21 cellular contexts compared by ENCODE assay signal in genomic region chr3:12946134-12946533, GRCh38.
DNase-seq lines count a peak whose midpoint lies in the region; ATAC-seq and TF ChIP-seq lines count a peak whose summit lies in the region.
"Had no signal": no experiment of that assay in that cellular context is flagged by ENCODE, and none has a peak within 500 bp of the region (broad histone marks: within the 10 kb centered on the region; RNA-seq: fewer than 3 reads in every experiment).

No MANE protein-coding gene starts in this region.

- H3K27me3 Mint-ChIP-seq in naive thymus-derived CD4-positive, alpha-beta T cell, result no peaks in the 10 kb centered on the region
- H3K27me3 Mint-ChIP-seq: IgD-negative memory B cell had no signal

- no peaks in the 10 kb centered on the region for H3K9me3 Mint-ChIP-seq in naive thymus-derived CD4-positive, alpha-beta T cell
- H3K9me3 Mint-ChIP-seq: IgD-negative memory B cell had no signal

- ATAC-seq in left cardiac atrium (no peak), aorta (ENCODE audit: low FRiP score) (no peak)
- no peak for ATAC-seq in naive thymus-derived CD4-positive, alpha-beta T cell
- ATAC-seq: A549, left lobe of liver had no signal

- TF ChIP-seq CTCF in cardiac muscle cell (IDR thresholded peaks at IDR 0.05; ENCODE audit: low read depth, low read length) (no peak), coronary artery (IDR thresholded peaks at IDR 0.05) (no peak)

- intact Hi-C loops in left cardiac atrium (cut with DNase I) (loop anchor here in 1 of 2 donors (5.0 kb wide), 1 partner anchor 36 kb away; no protein-coding TSS in a partner anchor), aorta (cut with DNase I) (no loop called here)
- intact Hi-C loops in naive thymus-derived CD4-positive, alpha-beta T cell (cut with micrococcal nuclease), result no loop called here

- H3K9me3 ChIP-seq in cardiac muscle cell (ENCODE audit: low read depth) (no peaks in the 10 kb centered on the region), aorta (ENCODE audit: control insufficient read depth, low read length) (no peaks in the 10 kb centered on the region), MG63 (no peaks in the 10 kb centered on the region)
- no peaks in the 10 kb centered on the region for H3K9me3 ChIP-seq in naive thymus-derived CD4-positive, alpha-beta T cell (ENCODE audit: control insufficient read depth in 2 of 3, low read length in 3 of 3)
- H3K9me3 ChIP-seq: A549, adrenal gland had no signal

- 45 to 46% methylated on average over 6 of the region's 6 CpGs for WGBS in aorta, 2 donors

- peaks cover 37% of the 10 kb centered on the region for H3K4me1 ChIP-seq in cardiac muscle cell (ENCODE audit: low read depth)
- peaks cover 19 to 29% of the 10 kb centered on the region in 2 donors for H3K4me1 ChIP-seq in naive thymus-derived CD4-positive, alpha-beta T cell (ENCODE audit: control insufficient read depth in 2 of 2, insufficient read depth in 2 of 2, low read length in 2 of 2)
- H3K4me1 ChIP-seq in aorta (ENCODE audit: control insufficient read depth in 1 of 2, insufficient read depth in 2 of 2, low read length in 2 of 2), result peaks cover 5 to 10% of the 10 kb centered on the region in 2 donors

- H3K27ac ChIP-seq in cardiac muscle cell (peak overlapping the region; percentile 78), coronary artery (peak overlapping the region; percentile 66 to 76), aorta (ENCODE audit: low read depth in 1 of 2, low read length in 2 of 2) (peak overlapping the region; percentile 24 to 43)
- no peak overlapping the region for H3K27ac ChIP-seq in naive thymus-derived CD4-positive, alpha-beta T cell (ENCODE audit: low read depth, low read length)
- H3K27ac ChIP-seq: A549 had no signal

- H3K27me3 ChIP-seq in cardiac muscle cell (no peaks in the 10 kb centered on the region), aorta (ENCODE audit: control insufficient read depth in 1 of 2, insufficient read depth in 2 of 2, low read length in 1 of 2) (no peaks in the 10 kb centered on the region), MG63 (no peaks in the 10 kb centered on the region)
- H3K27me3 ChIP-seq in naive thymus-derived CD4-positive, alpha-beta T cell (ENCODE audit: control insufficient read depth in 2 of 2, insufficient read depth in 2 of 2, low read length in 2 of 2), result no peaks in the 10 kb centered on the region
- H3K27me3 ChIP-seq: adrenal gland had no signal

- no peak for DNase-seq in cardiac muscle cell (ENCODE audit: low read depth in 1 of 2, low spot score in 1 of 2)
- no peak for DNase-seq in left cardiac atrium
- DNase-seq in coronary artery (ENCODE audit: low spot score), result no peak
- DNase-seq in naive thymus-derived CD4-positive, alpha-beta T cell, result no peak
- no peak for DNase-seq in aorta
- DNase-seq in DMS53 (lab: John Stamatoyannopoulos, UW), result no peak
- DNase-seq in MG63, result no peak
- no peak for DNase-seq in iPS-NIHi11 (ENCODE audit: low spot score)
- DNase-seq: activated CD4-positive, alpha-beta T cell treated with anti-CD3 and anti-CD28 coated beads for 48 hours; activated effector memory CD4-positive, alpha-beta T cell treated with anti-CD3 and anti-CD28 coated beads, Interleukin-2, amount 50 U/mL, for 16 hours; central memory CD4-positive, alpha-beta T cell; effector CD4-positive, alpha-beta T cell; midbrain; MM.1S; NCI-H146; NCI-H2171 treated with DMSO at 0.1 percent for 48 hours; stimulated activated CD4-positive, alpha-beta T cell treated with anti-CD3 and anti-CD28 coated beads, Interleukin-4, amount 100 ng/mL, for 24 hours had no signal

- H3K36me3 ChIP-seq in cardiac muscle cell (no peaks in the 10 kb centered on the region), aorta (ENCODE audit: control insufficient read depth in 1 of 2, insufficient read depth in 2 of 2, low read length in 1 of 2) (no peaks in the 10 kb centered on the region), MG63 (no peaks in the 10 kb centered on the region)
- peaks cover 0 to 33% (median 12%) of the 10 kb centered on the region in 3 experiments for H3K36me3 ChIP-seq in naive thymus-derived CD4-positive, alpha-beta T cell (ENCODE audit: control insufficient read depth in 2 of 3, insufficient read depth in 3 of 3, low read length in 3 of 3)

- H3K4me3 Mint-ChIP-seq in naive thymus-derived CD4-positive, alpha-beta T cell, result no peak overlapping the region

- peak overlapping the region in 6 of 9 donors; percentile 42 to 62 (median 53) for H3K27ac Mint-ChIP-seq in naive thymus-derived CD4-positive, alpha-beta T cell

- CTCF ChIA-PET in naive thymus-derived CD4-positive, alpha-beta T cell (lab: Charles Lee), result interaction anchor here (0.7 kb wide), 1 partner anchor 109 kb away, joined by 3 read pairs; no protein-coding TSS in a partner anchor

- H3K4me3 ChIP-seq in cardiac muscle cell, result no peak overlapping the region
- H3K4me3 ChIP-seq in coronary artery, result no peak overlapping the region
- H3K4me3 ChIP-seq in naive thymus-derived CD4-positive, alpha-beta T cell (ENCODE audit: low read length), result no peak overlapping the region
- no peak overlapping the region for H3K4me3 ChIP-seq in aorta (ENCODE audit: low read length in 2 of 2)
- no peak overlapping the region for H3K4me3 ChIP-seq in MG63
- H3K4me3 ChIP-seq: A549, adrenal gland had no signal

- H3K4me1 Mint-ChIP-seq in naive thymus-derived CD4-positive, alpha-beta T cell, result peaks cover 28 to 48% (median 40%) of the 10 kb centered on the region in 7 donors

- POLR2A ChIA-PET in naive thymus-derived CD4-positive, alpha-beta T cell (lab: Charles Lee), result interaction anchor here (1.1 kb wide), 1 partner anchor 15 kb away, joined by 4 read pairs; no protein-coding TSS in a partner anchor

- no peaks in the 10 kb centered on the region for H3K36me3 Mint-ChIP-seq in naive thymus-derived CD4-positive, alpha-beta T cell
- H3K36me3 Mint-ChIP-seq: IgD-negative memory B cell had no signal
